ENCODE assay signal across 30 cellular contexts in the genomic region with DNA sequence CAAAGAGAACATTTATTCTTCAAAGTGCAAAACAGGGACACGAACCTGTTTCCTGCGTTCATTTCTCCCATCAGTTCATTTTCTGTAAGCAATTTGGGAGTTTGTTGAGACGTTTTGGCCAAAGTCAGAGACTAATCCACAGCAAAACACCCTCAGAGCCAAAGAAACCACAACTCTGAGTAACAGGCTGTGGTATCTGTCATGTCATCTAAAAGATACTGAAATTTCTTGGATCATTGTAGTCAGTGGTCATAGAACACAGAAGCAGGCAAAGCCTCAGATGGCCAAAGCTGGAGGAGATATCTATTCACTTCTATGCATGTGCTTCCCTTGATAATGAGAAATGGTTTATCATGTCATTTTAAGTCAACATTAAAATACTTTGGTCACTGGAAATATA.
DNase-seq lines count a peak whose midpoint lies in the region; ATAC-seq and TF ChIP-seq lines count a peak whose summit lies in the region.
"Had no signal": no experiment of that assay in that cellular context is flagged by ENCODE, and none has a peak within 500 bp of the region (broad histone marks: within the 10 kb centered on the region; RNA-seq: fewer than 3 reads in every experiment).

No MANE protein-coding gene starts in this region.

- no peak overlapping the region for H3K4me2 ChIP-seq in mesenchymal stem cell (ENCODE audit: low read length, poor library complexity, severe bottlenecking)

- H4K91ac ChIP-seq in mesenchymal stem cell (ENCODE audit: low read length), result no peak overlapping the region

- H3K4me3 ChIP-seq in mesenchymal stem cell (ENCODE audit: insufficient read depth in 1 of 2, low read depth in 1 of 2, low read length in 2 of 2) (no peak overlapping the region), breast epithelium (no peak overlapping the region)
- H3K4me3 ChIP-seq: esophagus squamous epithelium, gastrocnemius medialis, lower lobe of right lung, psoas muscle, sigmoid colon, tibial artery had no signal

- TF ChIP-seq CTCF in breast epithelium (IDR thresholded peaks at IDR 0.05), result no peak

- no peak overlapping the region for H3K9ac ChIP-seq in mesenchymal stem cell (ENCODE audit: low read length)

- peak; percentile 5 for DNase-seq in EH (ENCODE audit: low read depth)
- DNase-seq in OCI-M1 (lab: John Stamatoyannopoulos, UW), result peak; percentile 94
- peak; percentile 68 for DNase-seq in astrocyte of the hippocampus (ENCODE audit: low read depth, low spot score)
- DNase-seq in mesenchymal stem cell, result peak; percentile 37
- no peak for DNase-seq in ureter (ENCODE audit: low spot score)
- DNase-seq in breast epithelium (ENCODE audit: low spot score in 2 of 2), result no peak
- DNase-seq in NCI-H2107 treated with DMSO at 0.1 percent for 48 hours (lab: John Stamatoyannopoulos, UW; ENCODE audit: unreplicated experiment), result no peak
- DNase-seq: activated CD4-positive, alpha-beta T cell treated with anti-CD3 and anti-CD28 coated beads for 48 hours; activated T-cell treated with anti-CD3 and anti-CD28 coated beads for 4 hours; BE2C; caudate nucleus; CD8-positive, alpha-beta memory T cell; DMS153; esophagus squamous epithelium; gastrocnemius medialis; GDM1; lower lobe of right lung; MV-4-11; naive thymus-derived CD8-positive, alpha-beta T cell; NCI-H1436; NCI-H446; NCI-H774; nucleus accumbens; psoas muscle; SHP77 treated with DMSO at 0.1 percent for 48 hours; sigmoid colon; stimulated activated CD4-positive, alpha-beta T cell treated with anti-CD3 and anti-CD28 coated beads, Interleukin-4, amount 100 ng/mL, for 24 hours; tibial artery; WERI-Rb-1 had no signal

- H3K4me1 ChIP-seq in mesenchymal stem cell (ENCODE audit: control insufficient read depth, insufficient read depth, low read depth, low read length), result no peaks in the 10 kb centered on the region
- H3K4me1 ChIP-seq in breast epithelium, result no peaks in the 10 kb centered on the region
- H3K4me1 ChIP-seq: BE2C, esophagus squamous epithelium, gastrocnemius medialis, lower lobe of right lung, psoas muscle, sigmoid colon, tibial artery had no signal

- H3K27ac ChIP-seq in mesenchymal stem cell (ENCODE audit: low read length, poor library complexity, severe bottlenecking) (no peak overlapping the region), breast epithelium (no peak overlapping the region)
- H3K27ac ChIP-seq: esophagus squamous epithelium, gastrocnemius medialis, lower lobe of right lung, psoas muscle, sigmoid colon, tibial artery, WERI-Rb-1 had no signal

- no peak overlapping the region for H2BK12ac ChIP-seq in mesenchymal stem cell (ENCODE audit: low read length in 2 of 2)

- intact Hi-C loops in breast epithelium (cut with DNase I; ENCODE audit: low total_unique reads), result no loop called here

- H4K8ac ChIP-seq in mesenchymal stem cell (ENCODE audit: low read length), result no peak overlapping the region

- H2AK5ac ChIP-seq in mesenchymal stem cell (ENCODE audit: low read length, severe bottlenecking), result no peak overlapping the region

- ATAC-seq in HG03520 (IDR thresholded peaks at IDR 0.05; ENCODE audit: unreplicated experiment), result no peak
- ATAC-seq: gastrocnemius medialis; lower lobe of right lung; naive thymus-derived CD8-positive, alpha-beta T cell; psoas muscle had no signal

- no peak overlapping the region for H2AFZ ChIP-seq in mesenchymal stem cell (ENCODE audit: low read depth, low read length)

- no peak overlapping the region for H3K4ac ChIP-seq in mesenchymal stem cell (ENCODE audit: low read depth in 1 of 2, low read length in 2 of 2)

- no peak overlapping the region for H3K23ac ChIP-seq in mesenchymal stem cell (ENCODE audit: low read length in 2 of 2)

- no peak overlapping the region for H2BK15ac ChIP-seq in mesenchymal stem cell (ENCODE audit: low read depth, poor library complexity, severe bottlenecking)

- H3K27me3 ChIP-seq in mesenchymal stem cell (ENCODE audit: control insufficient read depth in 1 of 2, insufficient read depth in 1 of 2, low read length in 2 of 2), result no peaks in the 10 kb centered on the region
- H3K27me3 ChIP-seq in breast epithelium, result no peaks in the 10 kb centered on the region
- H3K27me3 ChIP-seq: BE2C, esophagus squamous epithelium, gastrocnemius medialis, sigmoid colon, tibial artery had no signal

- no peak for TF ChIP-seq POLR2A in breast epithelium (IDR thresholded peaks at IDR 0.05)

- no peak overlapping the region for H3K18ac ChIP-seq in mesenchymal stem cell (ENCODE audit: low read depth in 1 of 2, low read length in 2 of 2)

- no peak overlapping the region for H2BK120ac ChIP-seq in mesenchymal stem cell (ENCODE audit: low read depth, low read length)

- no peaks in the 10 kb centered on the region for H3K79me1 ChIP-seq in mesenchymal stem cell (replicated peaks; ENCODE audit: low read length, poor library complexity, severe bottlenecking)

- H2BK5ac ChIP-seq in mesenchymal stem cell (ENCODE audit: low read depth, low read length, poor library complexity, severe bottlenecking), result no peak overlapping the region

- H3K9me3 ChIP-seq in mesenchymal stem cell (ENCODE audit: control insufficient read depth, low read length), result no peaks in the 10 kb centered on the region
- H3K9me3 ChIP-seq in breast epithelium, result no peaks in the 10 kb centered on the region
- H3K9me3 ChIP-seq: BE2C, esophagus squamous epithelium, gastrocnemius medialis, lower lobe of right lung, psoas muscle, sigmoid colon, tibial artery had no signal

- H3K14ac ChIP-seq in mesenchymal stem cell (ENCODE audit: low read length in 2 of 2), result no peak overlapping the region

- H3K36me3 ChIP-seq in mesenchymal stem cell (ENCODE audit: control insufficient read depth in 1 of 2, insufficient read depth in 2 of 2, low read depth in 1 of 2, low read length in 2 of 2), result no peaks in the 10 kb centered on the region
- no peaks in the 10 kb centered on the region for H3K36me3 ChIP-seq in breast epithelium
- H3K36me3 ChIP-seq: BE2C, esophagus squamous epithelium, gastrocnemius medialis, lower lobe of right lung, sigmoid colon, tibial artery, WERI-Rb-1 had no signal

- WGBS in mesenchymal stem cell, result 100% methylated on average over 2 of the region's 3 CpGs

Comparison
In these comparisons a context has a peak if more than half of its experiments do, and no peak if none do; other contexts are left out.
1. DNase-seq: peak in EH (single experiment), OCI-M1 (single experiment), astrocyte of the hippocampus (single experiment) and mesenchymal stem cell (single experiment); none in ureter (single experiment), breast epithelium (0 of 2) and NCI-H2107 treated with DMSO at 0.1 percent for 48 hours (single experiment).